Comparison of ENCODE assay signal across 13 cellular contexts in genomic region chr11:130220311-130221030, GRCh38.
"Had no signal": no experiment of that assay in that cellular context is flagged by ENCODE, and none has a peak within 500 bp of the region (broad histone marks: within the 10 kb centered on the region; RNA-seq: fewer than 3 reads in every experiment).

No MANE protein-coding gene starts in this region.

- H3K9me3 ChIP-seq: tibial nerve, vagina had no signal

- ATAC-seq: left ventricle myocardium superior; stimulated activated naive B cell treated with anti-CD40 and anti-IgM and Interleukin-4, amounts not matched to agents 10 μg/mL and 1 μg/mL and 100 μg/mL, for 72 hours had no signal

- H3K27ac ChIP-seq: tibial nerve, vagina had no signal

- H3K27me3 ChIP-seq: vagina had no signal

- DNase-seq: activated CD4-positive, alpha-beta T cell treated with anti-CD3 and anti-CD28 coated beads for 1 hour; activated CD4-positive, alpha-beta T cell treated with anti-CD3 and anti-CD28 coated beads, Interleukin-2, amount 50 U/mL, for 4 hours; activated naive CD4-positive, alpha-beta T cell treated with anti-CD3 and anti-CD28 coated beads, Interleukin-2, amount 50 U/mL, for 16 hours; left ventricle myocardium superior; stimulated activated CD4-positive, alpha-beta T cell treated with anti-CD3 and anti-CD28 coated beads, Interleukin-4, amount 100 ng/mL, for 1 hour; stimulated activated naive B cell treated with anti-CD40 and anti-IgM and Interleukin-4, amounts not matched to agents 10 μg/mL and 1 μg/mL and 100 μg/mL, for 72 hours; T-helper 1 cell; T1000 had no signal

- H3K4me3 ChIP-seq: tibial nerve, vagina had no signal

- H3K4me1 ChIP-seq: tibial nerve, vagina had no signal

- H3K36me3 ChIP-seq: vagina had no signal

- FAIRE-seq: astrocyte, endometrium, keratinocyte had no signal
